In the genomic region with DNA sequence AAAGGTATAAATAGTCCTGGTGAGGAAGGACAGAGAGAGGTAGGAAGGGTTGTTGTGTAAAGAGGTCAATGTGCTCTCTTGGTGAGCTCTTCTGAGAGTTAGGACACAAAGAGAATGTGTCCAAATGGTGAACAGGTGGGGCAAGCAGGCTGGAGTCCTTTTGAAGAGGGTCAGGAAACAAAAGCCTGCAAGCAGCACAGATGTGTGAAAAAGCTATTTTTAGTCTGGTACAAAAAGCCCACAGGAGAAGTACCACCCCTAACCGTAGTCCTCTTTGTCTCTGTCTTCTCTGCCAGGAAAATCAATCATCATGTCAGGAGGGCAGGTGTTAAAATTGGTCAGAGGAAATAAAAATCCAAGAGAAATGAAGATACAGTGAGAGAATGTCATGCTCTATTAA, we compare ENCODE assay signal across 20 cellular contexts. TPM values are rescaled to one million over a fixed set of nuclear protein-coding genes. Genes with fewer than 3 reads are reported as not detected.
DNase-seq lines count a peak whose midpoint lies in the region; ATAC-seq and TF ChIP-seq lines count a peak whose summit lies in the region.
"Had no signal": no experiment of that assay in that cellular context is flagged by ENCODE, and none has a peak within 500 bp of the region (broad histone marks: within the 10 kb centered on the region; RNA-seq: fewer than 3 reads in every experiment).

No MANE protein-coding gene starts in this region.

- H3K9ac ChIP-seq in mammary epithelial cell (ENCODE audit: insufficient read depth, low read length) = no peak overlapping the region

- dilution Hi-C loops in mammary epithelial cell (cut with HindIII; ENCODE audit: low sequenced_read_pairs) = no loop called here

- DNase-seq in DMS53 (lab: John Stamatoyannopoulos, UW) = peak; percentile 43
- DNase-seq in DMS53 treated with DMSO at 0.1 percent for 48 hours (lab: John Stamatoyannopoulos, UW; ENCODE audit: unreplicated experiment) = no peak
- DNase-seq in NCI-H146 (lab: John Stamatoyannopoulos, UW) = peak; percentile 97
- peak; percentile 95 for DNase-seq in NCI-H524 treated with DMSO at 0.1 percent for 48 hours (lab: John Stamatoyannopoulos, UW)
- no peak for DNase-seq in naive B cell
- DNase-seq in foreskin melanocyte = no peak
- DNase-seq in mammary epithelial cell = no peak
- DNase-seq in stimulated activated naive CD8-positive, alpha-beta T cell treated with anti-CD3 and anti-CD28 coated beads, Interleukin-15, Interleukin-2, amounts not matched to agents 100 U/mL and 50 U/mL, for 24 hours = no peak
- DNase-seq: activated CD4-positive, alpha-beta T cell treated with anti-CD3 and anti-CD28 coated beads for 1 hour; BE2C; DMS79; dorsolateral prefrontal cortex; esophagus squamous epithelium; left ventricle myocardium inferior; mucosa of descending colon; NCI-H446 treated with DMSO at 0.1 percent for 48 hours; stimulated activated CD4-positive, alpha-beta T cell treated with anti-CD3 and anti-CD28 coated beads, Interleukin-12 subunit alpha, Interleukin-12 subunit beta, amount 100 ng/mL, for 4 hours had no signal

- no peak for ATAC-seq in naive B cell (ENCODE audit: low read depth in 2 of 2)
- no peak for ATAC-seq in stimulated activated naive CD8-positive, alpha-beta T cell treated with anti-CD3 and anti-CD28 coated beads, Interleukin-15, Interleukin-2, amounts not matched to agents 100 U/mL and 50 U/mL, for 24 hours
- ATAC-seq: mucosa of descending colon had no signal

- no peaks in the 10 kb centered on the region for H4K20me1 ChIP-seq in mammary epithelial cell (ENCODE audit: insufficient read depth, low read length)

- H3K36me3 Mint-ChIP-seq in naive B cell = no peaks in the 10 kb centered on the region

- peaks cover 13 to 22% (median 16%) of the 10 kb centered on the region in 3 donors for H3K4me1 Mint-ChIP-seq in naive B cell

- no peaks in the 10 kb centered on the region for H3K9me3 Mint-ChIP-seq in naive B cell

- no peak overlapping the region for H3K4me3 ChIP-seq in mammary epithelial cell (replicated peaks in 1 of 3; ENCODE audit: insufficient read depth in 1 of 3, low read depth in 2 of 3, low read length in 3 of 3)
- H3K4me3 ChIP-seq: dorsolateral prefrontal cortex, esophagus squamous epithelium, left ventricle myocardium inferior, mucosa of descending colon, thoracic aorta had no signal

- H3K4me2 ChIP-seq in mammary epithelial cell (ENCODE audit: insufficient read depth, low read depth, low read length) = no peak overlapping the region

- peak overlapping the region in 4 of 6 donors; percentile 14 to 41 (median 18) for H3K27ac Mint-ChIP-seq in naive B cell

- no peaks in the 10 kb centered on the region for H3K79me2 ChIP-seq in mammary epithelial cell (ENCODE audit: insufficient read depth, low read length)

- BruUV-seq in mammary epithelial cell (replicated peaks; lab: Mats Ljungman, UMichigan) = no TSS peak

- peaks cover 17% of the 10 kb centered on the region for H3K4me1 ChIP-seq in mammary epithelial cell (ENCODE audit: insufficient read depth, low read length)
- H3K4me1 ChIP-seq: BE2C, esophagus squamous epithelium, left ventricle myocardium inferior had no signal

- intact Hi-C loops in mammary epithelial cell (cut with micrococcal nuclease) = no loop called here

- H3K27ac ChIP-seq in mammary epithelial cell (ENCODE audit: insufficient read depth, low read depth, low read length) = no peak overlapping the region
- H3K27ac ChIP-seq: 22Rv1, dorsolateral prefrontal cortex, esophagus squamous epithelium, left ventricle myocardium inferior, thoracic aorta had no signal

- peak overlapping the region in 6 of 8 donors; percentile 3 to 73 (median 46) for H3K4me3 Mint-ChIP-seq in naive B cell

- no peaks in the 10 kb centered on the region for H3K27me3 ChIP-seq in mammary epithelial cell (ENCODE audit: insufficient read depth, low read length)
- H3K27me3 ChIP-seq: BE2C, dorsolateral prefrontal cortex had no signal

- H3K36me3 ChIP-seq in mammary epithelial cell (ENCODE audit: insufficient read depth, low read length) = no peaks in the 10 kb centered on the region
- H3K36me3 ChIP-seq: BE2C, esophagus squamous epithelium, left ventricle myocardium inferior, thoracic aorta had no signal

- in situ Hi-C loops in mammary epithelial cell (cut with MboI; ENCODE audit: low sequenced_read_pairs in 2 of 2) = no loop called here

- no peak overlapping the region for H2AFZ ChIP-seq in mammary epithelial cell (ENCODE audit: low read depth, low read length)

- TF ChIP-seq CTCF in mammary epithelial cell (conservative IDR thresholded peaks at IDR 0.05 in 1 of 2, IDR thresholded peaks at IDR 0.05 in 1 of 2; ENCODE audit: extremely low read depth in 1 of 2, insufficient read depth in 1 of 2, low read depth in 1 of 2, low read length in 2 of 2) = no peak

- no peaks in the 10 kb centered on the region for H3K9me3 ChIP-seq in mammary epithelial cell (replicated peaks; ENCODE audit: insufficient read depth, low read length)
- H3K9me3 ChIP-seq: BE2C, esophagus squamous epithelium, left ventricle myocardium inferior, mucosa of descending colon, thoracic aorta had no signal

- no peaks in the 10 kb centered on the region for H3K27me3 Mint-ChIP-seq in naive B cell

- CTCF ChIA-PET in mammary epithelial cell (lab: Charles Lee; ENCODE audit: low non-redundant PET) = no interaction called here

- 9% methylated on average over 1 of the region's 1 CpG for WGBS in mammary epithelial cell (ENCODE audit: low coverage, missing lambda C conversion rate)

RNA-seq across cellular contexts. Expression of a gene that starts 54.4 kb away (rescaled TPM):
- polyA plus RNA-seq in naive B cell (ENCODE audit: low read depth in 6 of 6) = 10 to 100 TPM in 2 of 6 donors, 1 to 10 TPM in 4; 4.8 to 12.5 (median 5.9) TPM
- not detected for total RNA-seq in mammary epithelial cell
- not detected for polyA plus RNA-seq in mammary epithelial cell
- not detected for polyA minus RNA-seq in mammary epithelial cell
- total RNA-seq: glomerular endothelial cell, thoracic aorta had no signal

Comparison
In these comparisons a context has a peak if more than half of its experiments do, and no peak if none do; other contexts are left out.
1. DNase-seq: peak in DMS53 (single experiment), NCI-H146 (single experiment) and NCI-H524 treated with DMSO at 0.1 percent for 48 hours (single experiment); none in DMS53 treated with DMSO at 0.1 percent for 48 hours (single experiment), naive B cell (single experiment), foreskin melanocyte (single experiment), mammary epithelial cell (single experiment) and stimulated activated naive CD8-positive, alpha-beta T cell treated with anti-CD3 and anti-CD28 coated beads, Interleukin-15, Interleukin-2, amounts not matched to agents 100 U/mL and 50 U/mL, for 24 hours (single experiment).